ENCODE assay signal across 19 cellular contexts in the genomic region with DNA sequence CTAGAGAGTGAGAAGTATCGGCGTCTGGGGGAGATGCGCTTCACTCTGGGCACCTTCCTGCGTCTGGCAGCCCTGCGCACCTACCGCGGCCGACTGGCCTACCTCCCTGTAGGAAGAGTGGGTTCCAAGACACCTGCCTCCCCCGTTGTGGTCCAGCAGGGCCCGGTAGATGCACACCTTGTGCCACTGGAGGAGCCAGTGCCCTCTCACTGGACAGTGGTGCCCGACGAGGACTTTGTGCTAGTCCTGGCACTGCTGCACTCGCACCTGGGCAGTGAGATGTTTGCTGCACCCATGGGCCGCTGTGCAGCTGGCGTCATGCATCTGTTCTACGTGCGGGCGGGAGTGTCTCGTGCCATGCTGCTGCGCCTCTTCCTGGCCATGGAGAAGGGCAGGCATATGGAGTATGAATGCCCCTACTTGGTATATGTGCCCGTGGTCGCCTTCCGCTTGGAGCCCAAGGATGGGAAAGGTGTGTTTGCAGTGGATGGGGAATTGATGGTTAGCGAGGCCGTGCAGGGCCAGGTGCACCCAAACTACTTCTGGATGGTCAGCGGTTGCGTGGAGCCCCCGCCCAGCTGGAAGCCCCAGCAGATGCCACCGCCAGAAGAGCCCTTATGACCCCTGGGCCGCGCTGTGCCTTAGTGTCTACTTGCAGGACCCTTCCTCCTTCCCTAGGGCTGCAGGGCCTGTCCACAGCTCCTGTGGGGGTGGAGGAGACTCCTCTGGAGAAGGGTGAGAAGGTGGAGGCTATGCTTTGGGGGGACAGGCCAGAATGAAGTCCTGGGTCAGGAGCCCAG. TPM values are rescaled to one million over a fixed set of nuclear protein-coding genes. Genes with fewer than 3 reads are reported as not detected.
DNase-seq lines count a peak whose midpoint lies in the region; ATAC-seq and TF ChIP-seq lines count a peak whose summit lies in the region.
"Had no signal": no experiment of that assay in that cellular context is flagged by ENCODE, and none has a peak within 500 bp of the region (broad histone marks: within the 10 kb centered on the region; RNA-seq: fewer than 3 reads in every experiment).

No MANE protein-coding gene starts in this region.

- no TSS peak for BruUV-seq in Caco-2 (replicated peaks; lab: Mats Ljungman, UMichigan)

- no peak overlapping the region for H3K27ac ChIP-seq in BLaER1
- H3K27ac ChIP-seq: psoas muscle had no signal

- H3K9me3 Mint-ChIP-seq in Caco-2 (ENCODE audit: unreplicated experiment) (no peaks in the 10 kb centered on the region), mesothelial cell of epicardium (no peaks in the 10 kb centered on the region)
- H3K9me3 Mint-ChIP-seq: activated naive CD4-positive, alpha-beta T cell treated with anti-CD3 and anti-CD28 coated beads, Interleukin-2, amount 10 ng/mL, durations not matched to agents 7 days and 5 days; stimulated activated naive CD8-positive, alpha-beta T cell treated with anti-CD3 and anti-CD28 coated beads, Interleukin-15, amount 100 ng/mL, for 72 hours had no signal

- H3K36me3 ChIP-seq in BLaER1, result peaks cover 31% of the 10 kb centered on the region
- H3K36me3 ChIP-seq in Caco-2 (ENCODE audit: control insufficient read depth, insufficient read depth, low read length), result peaks cover 2% of the 10 kb centered on the region; the same call in 1 of the 2 replicates

- H3K27ac Mint-ChIP-seq in Caco-2 (ENCODE audit: unreplicated experiment), result no peak overlapping the region
- no peak overlapping the region for H3K27ac Mint-ChIP-seq in T-helper 17 cell
- no peak overlapping the region for H3K27ac Mint-ChIP-seq in mesothelial cell of epicardium
- H3K27ac Mint-ChIP-seq: activated naive CD4-positive, alpha-beta T cell treated with anti-CD3 and anti-CD28 coated beads, Interleukin-2, amount 10 ng/mL, durations not matched to agents 7 days and 5 days had no signal

- DNase-seq in Caco-2 (no peak), T-helper 17 cell (no peak), mesothelial cell of epicardium (ENCODE audit: low spot score in 2 of 2, unreplicated experiment in 2 of 2) (no peak), DMS79 (lab: John Stamatoyannopoulos, UW) (no peak), HuH-7 (ENCODE audit: low spot score) (no peak), iPS-NIHi7 (ENCODE audit: extremely low spot score) (no peak), HT-29 (ENCODE audit: low spot score) (no peak)
- DNase-seq: activated CD4-positive, alpha-beta T cell treated with anti-CD3 and anti-CD28 coated beads, Interleukin-2, amount 50 U/mL, for 48 hours; activated naive CD4-positive, alpha-beta T cell treated with anti-CD3 and anti-CD28 coated beads, Interleukin-2, amount 10 ng/mL, durations not matched to agents 7 days and 5 days; activated T-cell treated with anti-CD3 and anti-CD28 coated beads for 4 hours; effector CD4-positive, alpha-beta T cell; KG1; NCI-H226; SIG-M5; stimulated activated CD4-positive, alpha-beta T cell treated with anti-CD3 and anti-CD28 coated beads, Interleukin-2, amount 100 ng/mL, for 48 hours; stimulated activated naive CD8-positive, alpha-beta T cell treated with anti-CD3 and anti-CD28 coated beads, Interleukin-15, amount 100 ng/mL, for 72 hours had no signal

- no peak overlapping the region for H3K9ac ChIP-seq in BLaER1

- H3K4me3 Mint-ChIP-seq in Caco-2 (ENCODE audit: unreplicated experiment) (peak overlapping the region; percentile 91), T-helper 17 cell (peak overlapping the region; percentile 52), mesothelial cell of epicardium (peak overlapping the region; percentile 4)
- H3K4me3 Mint-ChIP-seq: activated naive CD4-positive, alpha-beta T cell treated with anti-CD3 and anti-CD28 coated beads, Interleukin-2, amount 10 ng/mL, durations not matched to agents 7 days and 5 days had no signal

- H3K36me3 Mint-ChIP-seq in Caco-2 (ENCODE audit: insufficient read depth, unreplicated experiment) (peaks cover 46% of the 10 kb centered on the region), T-helper 17 cell (ENCODE audit: low read depth) (peaks cover 2% of the 10 kb centered on the region), mesothelial cell of epicardium (peaks cover 5% of the 10 kb centered on the region)

- H3K4me3 ChIP-seq in BLaER1 (no peak overlapping the region), Caco-2 (ENCODE audit: low read depth, low read length) (no peak overlapping the region)
- H3K4me3 ChIP-seq: smooth muscle cell had no signal

- no peaks in the 10 kb centered on the region for H3K4me1 Mint-ChIP-seq in Caco-2 (ENCODE audit: low read depth, unreplicated experiment)
- H3K4me1 Mint-ChIP-seq in T-helper 17 cell, result peaks cover 9% of the 10 kb centered on the region
- peaks cover 10% of the 10 kb centered on the region for H3K4me1 Mint-ChIP-seq in mesothelial cell of epicardium

- H3K27me3 Mint-ChIP-seq in Caco-2 (ENCODE audit: insufficient read depth, unreplicated experiment) (no peaks in the 10 kb centered on the region), T-helper 17 cell (no peaks in the 10 kb centered on the region), mesothelial cell of epicardium (ENCODE audit: low read depth) (peaks cover 25% of the 10 kb centered on the region)

- peaks cover 66% of the 10 kb centered on the region for H3K4me1 ChIP-seq in BLaER1
- H3K4me1 ChIP-seq in Caco-2, result peaks cover 14% of the 10 kb centered on the region

- intact Hi-C loops in Caco-2 (cut with micrococcal nuclease; ENCODE audit: unreplicated experiment), result no loop called here

- no peak for ATAC-seq in T-helper 17 cell
- ATAC-seq: psoas muscle; stimulated activated naive CD8-positive, alpha-beta T cell treated with anti-CD3 and anti-CD28 coated beads, Interleukin-15, amount 100 ng/mL, for 72 hours had no signal

- CTCF ChIA-PET in Caco-2 (lab: Charles Lee), result interaction anchor here (1.4 to 5.6 kb wide), 3 partner anchors 11 to 48 kb away, joined by 3 to 49 read pairs (median 22); partner anchors contain the start of gene PRPSAP1

- peaks cover 49% of the 10 kb centered on the region for H4K20me1 ChIP-seq in BLaER1

- peak overlapping the region; percentile 99 for H3K4me2 ChIP-seq in BLaER1

- H3K9me3 ChIP-seq in BLaER1 (no peaks in the 10 kb centered on the region), Caco-2 (no peaks in the 10 kb centered on the region), T-helper 17 cell (ENCODE audit: control insufficient read depth, low read length, poor library complexity, severe bottlenecking) (no peaks in the 10 kb centered on the region)
- H3K9me3 ChIP-seq: psoas muscle had no signal

- peaks cover 44% of the 10 kb centered on the region for H3K27me3 ChIP-seq in BLaER1
- H3K27me3 ChIP-seq in Caco-2 (replicated peaks; ENCODE audit: control insufficient read depth, insufficient read depth, low read length), result peaks cover 1% of the 10 kb centered on the region; the same call in 1 of the 2 replicates

- POLR2A ChIA-PET in Caco-2 (lab: Charles Lee), result no interaction called here

- TF ChIP-seq CTCF in Caco-2 (IDR thresholded peaks at IDR 0.05; ENCODE audit: insufficient read depth in 1 of 2, low read depth in 1 of 2, low read length in 1 of 2, severe bottlenecking in 1 of 2, unreplicated experiment in 1 of 2) (no peak), mesothelial cell of epicardium (IDR thresholded peaks at IDR 0.05; ENCODE audit: unreplicated experiment) (no peak)

RNA-seq across cellular contexts. Expression of gene SPHK1, which starts 2.8 kb away (rescaled TPM):
- total RNA-seq in Caco-2 (2022) (6.7 and 7.7 TPM in 2 replicates), T-helper 17 cell (1 to 10 TPM; 2.4 to 6.0 TPM), mesothelial cell of epicardium (1.7 to 2.0 TPM (median 1.9 TPM) in 3 replicates)
- 2.7 and 4.4 TPM in 2 replicates for total RNA-seq in HT-29 (2014; rRNA removed; shearing (Covaris generic))

RNA-seq across cellular contexts. Expression of gene PRPSAP1, which starts 33.5 kb away (rescaled TPM):
- total RNA-seq in Caco-2 (2022), result 81.3 and 87.6 TPM in 2 replicates
- total RNA-seq in T-helper 17 cell, result 10 to 100 TPM; 19.4 to 22.1 TPM
- 51.3 to 57.7 TPM (median 57.6 TPM) in 3 replicates for total RNA-seq in mesothelial cell of epicardium
- 31.7 and 35.5 TPM in 2 replicates for total RNA-seq in HT-29 (2014; rRNA removed; shearing (Covaris generic))

Comparison
In these comparisons a context has a peak if more than half of its experiments do, and no peak if none do; other contexts are left out.
1. H3K4me3 Mint-ChIP-seq: peak in every context shown above with its lines; median percentile 91 in Caco-2; 52 in T-helper 17 cell; 4 in mesothelial cell of epicardium.